Comparison of ENCODE assay signal across 34 cellular contexts in the genomic region with DNA sequence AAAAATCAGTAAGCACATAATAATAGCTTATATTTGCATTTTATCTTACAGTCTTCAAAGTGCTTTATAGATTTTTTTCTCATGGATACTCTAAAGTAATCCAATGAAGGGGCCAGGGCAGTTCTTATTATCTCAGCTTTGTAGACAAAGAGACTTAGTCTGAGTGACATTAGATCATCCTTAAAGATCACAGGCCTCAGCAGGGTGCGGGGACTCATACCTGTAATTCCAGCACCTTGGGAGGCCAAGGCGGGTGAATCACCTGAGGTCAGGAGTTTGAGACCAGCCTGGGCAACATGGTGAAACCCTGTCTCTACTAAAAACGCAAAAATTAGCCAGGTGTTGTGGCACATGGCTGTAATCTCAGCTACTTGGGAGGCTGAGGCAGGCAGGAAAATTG. TPM values are rescaled to one million over a fixed set of nuclear protein-coding genes. Genes with fewer than 3 reads are reported as not detected.
"Had no signal": no experiment of that assay in that cellular context is flagged by ENCODE, and none has a peak within 500 bp of the region (broad histone marks: within the 10 kb centered on the region; RNA-seq: fewer than 3 reads in every experiment).

No MANE protein-coding gene starts in this region.

- DNase-seq: activated CD4-positive, alpha-beta memory T cell treated with anti-CD3 and anti-CD28 coated beads for 36 hours; activated CD4-positive, alpha-beta T cell treated with anti-CD3 and anti-CD28 coated beads for 36 hours; activated CD4-positive, alpha-beta T cell treated with anti-CD3 and anti-CD28 coated beads, Interleukin-2, amount 10 ng/mL, durations not matched to agents 24 days and 14 days; activated CD4-positive, CD25-positive, alpha-beta regulatory T cell; activated CD4-positive, CD25-positive, alpha-beta regulatory T cell treated with anti-CD3 and anti-CD28 coated beads, Interleukin-2, amount 50 U/mL, for 72 hours; activated CD8-positive, alpha-beta memory T cell treated with anti-CD3 and anti-CD28 coated beads, Interleukin-2, amount 10 ng/mL, durations not matched to agents 7 days and 5 days; activated CD8-positive, alpha-beta memory T cell treated with anti-CD3 and anti-CD28 coated beads, Interleukin-2, amount 50 U/mL, for 4 hours; activated CD8-positive, alpha-beta T cell treated with anti-CD3 and anti-CD28 coated beads, Interleukin-2, amount 10 ng/mL, durations not matched to agents 7 days and 5 days; activated effector memory CD4-positive, alpha-beta T cell treated with anti-CD3 and anti-CD28 coated beads, Interleukin-2, amount 50 U/mL, for 16 hours; activated naive CD4-positive, alpha-beta T cell treated with anti-CD3 and anti-CD28 coated beads for 36 hours; activated naive CD8-positive, alpha-beta T cell treated with anti-CD3 and anti-CD28 coated beads for 36 hours; activated naive CD8-positive, alpha-beta T cell treated with anti-CD3 and anti-CD28 coated beads, Interleukin-2, amount 50 U/mL, for 24 hours; activated T-cell treated with anti-CD3 and anti-CD28 coated beads, Interleukin-2, amount 50 U/mL, for 1 hour; activated T-cell treated with anti-CD3 and anti-CD28 coated beads, Interleukin-2, amount 50 U/mL, for 48 hours; adrenal gland; amygdala; aorta; body of pancreas; caudate nucleus; cortex of kidney; dermis blood vessel endothelial cell; effector CD4-positive, alpha-beta T cell; erythroblast; foreskin melanocyte; heart right ventricle; T-helper 1 cell; T-helper 17 cell; T1000 had no signal

- ATAC-seq: activated CD4-positive, alpha-beta T cell treated with anti-CD3 and anti-CD28 coated beads for 36 hours; activated CD8-positive, alpha-beta memory T cell treated with anti-CD3 and anti-CD28 coated beads, Interleukin-2, amount 10 ng/mL, durations not matched to agents 7 days and 5 days; activated CD8-positive, alpha-beta T cell treated with anti-CD3 and anti-CD28 coated beads, Interleukin-2, amount 10 ng/mL, durations not matched to agents 7 days and 5 days; activated naive CD8-positive, alpha-beta T cell treated with anti-CD3 and anti-CD28 coated beads, Interleukin-2, amount 50 U/mL, for 24 hours; body of pancreas; gastroesophageal sphincter; heart right ventricle; T-helper 17 cell had no signal

- H3K36me3 ChIP-seq: esophagus muscularis mucosa, gastroesophageal sphincter, heart right ventricle had no signal

- H3K4me1 ChIP-seq: body of pancreas, esophagus muscularis mucosa, gastroesophageal sphincter, heart right ventricle had no signal

- H3K9me3 ChIP-seq: adrenal gland, body of pancreas, esophagus muscularis mucosa had no signal

- H3K4me3 ChIP-seq: adrenal gland, body of pancreas, esophagus muscularis mucosa, gastroesophageal sphincter, heart right ventricle had no signal

- H3K27ac ChIP-seq: adrenal gland, body of pancreas, esophagus muscularis mucosa, gastroesophageal sphincter, heart right ventricle had no signal

- H3K27me3 ChIP-seq: adrenal gland, body of pancreas, esophagus muscularis mucosa, gastroesophageal sphincter, heart right ventricle had no signal

RNA-seq across cellular contexts. Expression of a gene that starts 14.5 kb away (rescaled TPM):
- total RNA-seq: activated CD8-positive, alpha-beta T cell treated with anti-CD3 and anti-CD28 coated beads, Interleukin-2, amount 10 ng/mL, durations not matched to agents 7 days and 5 days had no signal

RNA-seq across cellular contexts. Expression of a gene that starts 54.5 kb away (rescaled TPM):
- total RNA-seq: activated CD4-positive, alpha-beta memory T cell treated with anti-CD3 and anti-CD28 coated beads for 36 hours; activated CD4-positive, alpha-beta T cell treated with anti-CD3 and anti-CD28 coated beads, Interleukin-2, amount 10 ng/mL, durations not matched to agents 24 days and 14 days; activated CD8-positive, alpha-beta memory T cell treated with anti-CD3 and anti-CD28 coated beads for 36 hours; activated CD8-positive, alpha-beta memory T cell treated with anti-CD3 and anti-CD28 coated beads, Interleukin-2, amount 10 ng/mL, durations not matched to agents 7 days and 5 days; activated CD8-positive, alpha-beta T cell treated with anti-CD3 and anti-CD28 coated beads, Interleukin-2, amount 10 ng/mL, durations not matched to agents 7 days and 5 days; activated naive CD4-positive, alpha-beta T cell treated with anti-CD3 and anti-CD28 coated beads for 36 hours; activated naive CD8-positive, alpha-beta T cell treated with anti-CD3 and anti-CD28 coated beads for 36 hours; activated T-helper 1 cell treated with anti-CD3 and anti-CD28 coated beads, Interleukin-12 subunit alpha, Interleukin-12 subunit beta, Interleukin-2, Interleukin-4 antibody, amounts not matched to agents 30 ng/mL and 10 ng/mL and 1 ng/mL, durations not matched to agents 14 hours and 24 hours and 36 hours; activated T-helper 2 cell treated with anti-CD3 and anti-CD28 coated beads, Interferon-gamma antibody, Interleukin-2, Interleukin-4, amounts not matched to agents 10 μg/mL and 5 μg/mL and 100 μg/mL, durations not matched to agents 14 hours and 24 hours and 36 hours; chondrocyte; gastroesophageal sphincter; T-helper 17 cell had no signal
- polyA plus RNA-seq: aorta, heart right ventricle had no signal
